Comparison of ENCODE assay signal across 8 cellular contexts in genomic region chr18:23977103-23977502, GRCh38.
"Had no signal": no experiment of that assay in that cellular context is flagged by ENCODE, and none has a peak within 500 bp of the region (broad histone marks: within the 10 kb centered on the region; RNA-seq: fewer than 3 reads in every experiment).

No MANE protein-coding gene starts in this region.

- FAIRE-seq: HTR-8/SVneo had no signal

- H3K36me3 ChIP-seq: HAP-1 had no signal

- H3K4me3 Mint-ChIP-seq: IgD-negative memory B cell had no signal

- H3K27ac ChIP-seq: KMS-11 had no signal

- H3K4me3 ChIP-seq: HAP-1 had no signal

- H3K27ac Mint-ChIP-seq: IgD-negative memory B cell had no signal

- ATAC-seq: HCT116 had no signal

- H3K4me2 ChIP-seq: KMS-11 had no signal

- H3K27me3 Mint-ChIP-seq: IgD-negative memory B cell had no signal

- H3K4me1 ChIP-seq: HAP-1 had no signal

- DNase-seq: GOT3, H7, Karpas-422 had no signal

- H3K9me3 ChIP-seq: HAP-1 had no signal
